Comparison of ENCODE assay signal across 1 cellular context in genomic region chr13:29550589-29550988, GRCh38.
TF ChIP-seq lines count a peak whose summit lies in the region.

No MANE protein-coding gene starts in this region.

TF ChIP-seq in SK-N-SH, 30 proteins besides CTCF, POLR2A, EP300 and RAD21 (continued from another document):
- no peak for TF ChIP-seq MEF2A (IDR thresholded peaks at IDR 0.05; ENCODE audit: borderline replicate concordance, low read depth)
- no peak for TF ChIP-seq YY1 (IDR thresholded peaks at IDR 0.05; ENCODE audit: low read depth)
- TF ChIP-seq MAX (IDR thresholded peaks at IDR 0.05; ENCODE audit: low read depth) = no peak
- no peak for TF ChIP-seq JUND (IDR thresholded peaks at IDR 0.05)
- TF ChIP-seq SMC3 (IDR thresholded peaks at IDR 0.05; ENCODE audit: low read depth, low read length) = no peak
- no peak for TF ChIP-seq RXRA (IDR thresholded peaks at IDR 0.05; ENCODE audit: borderline replicate concordance, low read depth)
- no peak for TF ChIP-seq GABPA (IDR thresholded peaks at IDR 0.05; ENCODE audit: low read depth)
TF ChIP-seq in SK-N-SH: peak in this region for 0.
